Comparison of ENCODE assay signal across 8 cellular contexts in genomic region chr9:130579738-130580463, GRCh38. TPM values are rescaled to one million over a fixed set of nuclear protein-coding genes. Genes with fewer than 3 reads are reported as not detected.
A peak's percentile ranks its signal among the peaks of the same experiment; 100 is the strongest.
DNase-seq lines count a peak whose midpoint lies in the region; ATAC-seq and TF ChIP-seq lines count a peak whose summit lies in the region.

No MANE protein-coding gene starts in this region.

- H3K4me1 ChIP-seq in breast epithelium (peaks cover 5 to 10% of the 10 kb centered on the region in 2 donors), liver (ENCODE audit: control insufficient read depth in 4 of 4, insufficient read depth in 4 of 4, low read length in 3 of 4) (peaks cover 3 to 39% (median 33%) of the 10 kb centered on the region in 4 donors), thoracic aorta (ENCODE audit: control insufficient read depth in 1 of 2, low read depth in 2 of 2) (peaks cover 18 to 23% of the 10 kb centered on the region in 2 donors)

- POLR2A ChIA-PET in AG04450 (lab: Yijun Ruan, JAX), result interaction anchor here (0.6 to 0.7 kb wide), 5 partner anchors 13 to 315 kb away, joined by 3 to 4 read pairs (median 3); no protein-coding TSS in a partner anchor

- TF ChIP-seq CTCF in AG04450 (IDR thresholded peaks at IDR 0.05; ENCODE audit: low read depth, low read length) (no peak), breast epithelium (IDR thresholded peaks at IDR 0.05) (no peak), liver (IDR thresholded peaks at IDR 0.05; ENCODE audit: low read depth, low read length, missing input control) (no peak), thoracic aorta (IDR thresholded peaks at IDR 0.05) (no peak)

- H3K9ac ChIP-seq in liver (ENCODE audit: low read depth in 1 of 2, low read length in 2 of 2), result peak overlapping the region; percentile 75 to 86

- H3K27ac ChIP-seq in AG04450 (ENCODE audit: low read depth, low read length) (peak overlapping the region; percentile 39), breast epithelium (peak overlapping the region; percentile 85 to 93), liver (ENCODE audit: low read depth in 1 of 2, low read length in 2 of 2) (peak overlapping the region; percentile 82 to 96), thoracic aorta (peak overlapping the region; percentile 85 to 88)

- WGBS in liver, result 2% methylated on average over 40 of the region's 40 CpGs

- ATAC-seq in GM19455 (IDR thresholded peaks at IDR 0.05; ENCODE audit: unreplicated experiment), result peak; percentile 29
- no peak for ATAC-seq in thoracic aorta (ENCODE audit: insufficient number of reproducible peaks, low FRiP score, low read depth)

- no peaks in the 10 kb centered on the region for H3K27me3 ChIP-seq in AG04450 (ENCODE audit: control insufficient read depth, insufficient read depth, low read length)
- no peaks in the 10 kb centered on the region for H3K27me3 ChIP-seq in breast epithelium
- H3K27me3 ChIP-seq in liver (ENCODE audit: control insufficient read depth in 4 of 4, insufficient read depth in 4 of 4, low read length in 3 of 4), result no peaks in the 10 kb centered on the region
- H3K27me3 ChIP-seq in thoracic aorta (replicated peaks; ENCODE audit: insufficient read depth), result no peaks in the 10 kb centered on the region

- intact Hi-C loops in breast epithelium (cut with DNase I; ENCODE audit: low total_unique reads), result no loop called here

- DNase-seq in AG04450 (ENCODE audit: low read depth, low spot score), result no peak
- peak; percentile 32 for DNase-seq in HuH-7.5 (ENCODE audit: low spot score)
- no peak for DNase-seq in breast epithelium (ENCODE audit: low spot score in 2 of 2)
- no peak for DNase-seq in thoracic aorta (ENCODE audit: low spot score)
- no peak for DNase-seq in mucosa of gallbladder (ENCODE audit: low spot score)
- DNase-seq in C1 segment of cervical spinal cord (lab: John Stamatoyannopoulos, UW), result no peak

- no peak for TF ChIP-seq POLR2A in breast epithelium (IDR thresholded peaks at IDR 0.05)

- no peaks in the 10 kb centered on the region for H3K36me3 ChIP-seq in breast epithelium
- H3K36me3 ChIP-seq in liver (ENCODE audit: control insufficient read depth in 4 of 4, insufficient read depth in 3 of 4, low read depth in 1 of 4, low read length in 3 of 4), result peaks cover 0 to 6% (median 4%) of the 10 kb centered on the region in 4 donors
- H3K36me3 ChIP-seq in thoracic aorta, result no peaks in the 10 kb centered on the region

- CTCF ChIA-PET in AG04450 (lab: Charles Lee), result no interaction called here

- no peak for TF ChIP-seq RAD21 in liver (IDR thresholded peaks at IDR 0.05)

- peak overlapping the region; percentile 97 for H3K4me3 ChIP-seq in AG04450 (ENCODE audit: low read depth, low read length)
- H3K4me3 ChIP-seq in breast epithelium, result peak overlapping the region; percentile 89 to 93 (median 90)
- H3K4me3 ChIP-seq in liver (ENCODE audit: low read depth in 1 of 3, low read length in 3 of 3), result peak overlapping the region; percentile 87 to 94 (median 92)
- H3K4me3 ChIP-seq in thoracic aorta, result peak overlapping the region; percentile 87

- H3K9me3 ChIP-seq in AG04450 (ENCODE audit: control insufficient read depth, insufficient read depth, low read length), result no peaks in the 10 kb centered on the region
- no peaks in the 10 kb centered on the region for H3K9me3 ChIP-seq in breast epithelium
- no peaks in the 10 kb centered on the region for H3K9me3 ChIP-seq in liver (ENCODE audit: control insufficient read depth in 4 of 4, low read length in 3 of 4)
- no peaks in the 10 kb centered on the region for H3K9me3 ChIP-seq in thoracic aorta

TF ChIP-seq in liver, 16 proteins besides CTCF, POLR2A, EP300 and RAD21:
- TF ChIP-seq HNF4G (IDR thresholded peaks at IDR 0.05) (no peak), TAF1 (conservative IDR thresholded peaks at IDR 0.05) (no peak), FOXA1 (IDR thresholded peaks at IDR 0.05) (no peak), ATF3 (IDR thresholded peaks at IDR 0.05) (no peak), EGR1 (IDR thresholded peaks at IDR 0.05; ENCODE audit: low read depth in 2 of 2) (no peak), SP1 (IDR thresholded peaks at IDR 0.05) (no peak)

RNA-seq across cellular contexts. Expression of gene FUBP3, which starts 0.5 kb away (rescaled TPM):
- 31.2 and 32.8 TPM in 2 replicates for polyA plus RNA-seq in AG04450 (2011; rRNA removed)
- 24.8 and 40.1 TPM in 2 replicates for polyA minus RNA-seq in AG04450 (2011; rRNA and poly(A)+ RNA removed)
- 10 to 100 TPM; 36.6 to 42.6 (median 38.7) TPM for total RNA-seq in breast epithelium
- 10 to 100 TPM; 26.5 to 39.0 TPM for total RNA-seq in liver
- 10 to 100 TPM; 16.1 to 23.2 TPM for polyA plus RNA-seq in liver
- total RNA-seq in thoracic aorta, result 100 to 1,000 TPM in 1 of 2 donors, 10 to 100 TPM in 1; 62.9 to 127 TPM
- 51.8 TPM for total RNA-seq in mucosa of gallbladder

Comparison
In these comparisons a context has a peak if more than half of its experiments do, and no peak if none do; other contexts are left out.
1. H3K27ac ChIP-seq: peak in every context shown above with its lines; median percentile 89 in breast epithelium; 89 in liver; 86 in thoracic aorta; 39 in AG04450.